ENCODE assay signal across 8 cellular contexts in genomic region chr12:110124184-110124995, GRCh38. TPM values are rescaled to one million over a fixed set of nuclear protein-coding genes. Genes with fewer than 3 reads are reported as not detected.
A peak's percentile ranks its signal among the peaks of the same experiment; 100 is the strongest.
DNase-seq lines count a peak whose midpoint lies in the region; ATAC-seq and TF ChIP-seq lines count a peak whose summit lies in the region.

Gene IFT81, plus strand, starts transcription at chr12:110124357. Its CDS starts 3,024 bp downstream, at chr12:110127381.

- peaks cover 4% of the 10 kb centered on the region for H3K4me1 ChIP-seq in Loucy (ENCODE audit: insufficient read depth, low read length, poor library complexity, severe bottlenecking)
- peaks cover 5% of the 10 kb centered on the region for H3K4me1 ChIP-seq in RWPE2 (ENCODE audit: insufficient read depth, poor library complexity, severe bottlenecking)

- peak within 1 kb of the TSS; percentile 49 for H3K27ac ChIP-seq in RWPE2 (ENCODE audit: poor library complexity, severe bottlenecking)

- DNase-seq in DMS53 (lab: John Stamatoyannopoulos, UW) (peak; percentile 99), GOT3 (lab: John Stamatoyannopoulos, UW) (peak; percentile 60), RWPE2 (ENCODE audit: low spot score) (peak; percentile 90), fibroblast of pulmonary artery (ENCODE audit: low read depth) (peak; percentile 94), natural killer cell (peak; percentile 95)
- DNase-seq in activated T-helper 9 cell treated with anti-CD3 and anti-CD28 coated beads, Interleukin-2, amount 50 U/mL, for 16 hours (ENCODE audit: low read depth), result peak; percentile 95
- DNase-seq in stimulated activated naive CD4-positive, alpha-beta T cell (lab: John Stamatoyannopoulos, UW), result peak; percentile 75 to 97 (median 94)

- no peaks in the 10 kb centered on the region for H3K79me2 ChIP-seq in Loucy (ENCODE audit: insufficient read depth, low read length)

- H3F3A ChIP-seq in Loucy (ENCODE audit: low read depth), result 0 out of 2 replicates have a peak, but pooled peaks cover 3% of the 10 kb centered on the region

- H3K36me3 Mint-ChIP-seq in natural killer cell, result no peaks in the 10 kb centered on the region

- no peaks in the 10 kb centered on the region for H3K9me3 Mint-ChIP-seq in natural killer cell

- H3K4me3 ChIP-seq in Loucy (ENCODE audit: low read length, poor library complexity, severe bottlenecking), result peak within 1 kb of the TSS; percentile 92
- peak within 1 kb of the TSS; percentile 99 for H3K4me3 ChIP-seq in RWPE2 (ENCODE audit: severe bottlenecking)
- peak within 1 kb of the TSS; percentile 97 for H3K4me3 ChIP-seq in fibroblast of pulmonary artery (replicated peaks; ENCODE audit: low read depth, low read length)

- H3K9me2 ChIP-seq in Loucy (replicated peaks; ENCODE audit: low read depth, low read length), result no peaks in the 10 kb centered on the region

- peak within 1 kb of the TSS; percentile 98 for H2AFZ ChIP-seq in Loucy (ENCODE audit: low read length)

- H3K36me3 ChIP-seq in Loucy (ENCODE audit: insufficient read depth, low read length) (no peaks in the 10 kb centered on the region), RWPE2 (ENCODE audit: low read depth) (peaks cover 11% of the 10 kb centered on the region)

- H4K20me1 ChIP-seq in Loucy (ENCODE audit: insufficient read depth, low read length, poor library complexity, severe bottlenecking), result no peaks in the 10 kb centered on the region

- peaks cover 0 to 12% of the 10 kb centered on the region in 2 donors for H3K27me3 Mint-ChIP-seq in natural killer cell (ENCODE audit: low read depth in 2 of 2)

- peaks cover 0 to 5% of the 10 kb centered on the region in 2 donors for H3K4me1 Mint-ChIP-seq in natural killer cell

- peak within 1 kb of the TSS; percentile 67 to 83 for H3K27ac Mint-ChIP-seq in natural killer cell

- intact Hi-C loops in natural killer cell (cut with micrococcal nuclease), result loop anchor here (1.0 kb wide), 1 partner anchor 45 kb away; no protein-coding TSS in a partner anchor

- TF ChIP-seq CTCF in Loucy (conservative IDR thresholded peaks at IDR 0.05; ENCODE audit: low read length) (no peak), RWPE2 (IDR thresholded peaks at IDR 0.05; ENCODE audit: poor library complexity, severe bottlenecking) (no peak), fibroblast of pulmonary artery (IDR thresholded peaks at IDR 0.05; ENCODE audit: low read length, missing control alignments) (no peak), natural killer cell (IDR thresholded peaks at IDR 0.05) (no peak)

- H3K9ac ChIP-seq in Loucy (ENCODE audit: low read depth, low read length, poor library complexity, severe bottlenecking), result peak within 1 kb of the TSS; percentile 71

- H3K27me3 ChIP-seq in Loucy (ENCODE audit: insufficient read depth, low read length, poor library complexity, severe bottlenecking), result no peaks in the 10 kb centered on the region
- no peaks in the 10 kb centered on the region for H3K27me3 ChIP-seq in RWPE2 (ENCODE audit: insufficient read depth, poor library complexity, severe bottlenecking)

- ATAC-seq in RWPE2 (ENCODE audit: low read depth) (peak; percentile 86), natural killer cell (peak; percentile 92 to 97 (median 95))

- H3K9me3 ChIP-seq in Loucy (ENCODE audit: insufficient read depth, low read depth, low read length), result no peaks in the 10 kb centered on the region
- no peaks in the 10 kb centered on the region for H3K9me3 ChIP-seq in RWPE2 (ENCODE audit: severe bottlenecking)

- H3K4me3 Mint-ChIP-seq in natural killer cell, result peak within 1 kb of the TSS; percentile 90

- peak within 1 kb of the TSS; percentile 87 for H3K4me2 ChIP-seq in Loucy (ENCODE audit: low read depth, low read length, poor library complexity, severe bottlenecking)

RNA-seq across cellular contexts. Expression of gene IFT81, which starts in this region (rescaled TPM):
- total RNA-seq in natural killer cell, result 1 to 10 TPM in 1 of 3 donors, under 1 TPM in 2; 0.61 to 1.4 (median 0.80) TPM

Comparison
In these comparisons a context has a peak if more than half of its experiments do, and no peak if none do; other contexts are left out.
1. Peak in every context shown above with its lines: DNase-seq, ATAC-seq, H3K4me3 ChIP-seq and H3K27ac ChIP-seq.